In the genomic region with DNA sequence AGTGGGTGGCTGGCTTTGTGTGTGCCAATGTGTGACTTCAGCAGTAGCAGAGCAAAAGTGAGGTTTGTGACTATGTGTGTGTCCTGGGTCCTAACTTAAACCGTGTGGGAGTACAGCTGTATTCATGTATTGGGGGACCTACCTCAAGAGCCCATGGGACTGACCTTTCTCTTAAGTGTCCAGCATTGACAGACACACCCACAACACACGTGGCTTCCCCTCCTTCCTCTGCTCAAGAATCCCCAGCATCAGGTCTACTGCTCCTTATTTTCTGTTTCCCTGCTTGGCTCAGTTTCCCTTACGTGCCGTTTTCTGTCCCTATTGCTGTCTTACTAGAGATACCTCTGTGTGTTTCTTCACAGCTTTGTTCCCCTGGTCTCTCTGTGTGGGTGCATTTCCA, we compare ENCODE assay signal across 9 cellular contexts. TPM values are rescaled to one million over a fixed set of nuclear protein-coding genes. Genes with fewer than 3 reads are reported as not detected.
DNase-seq lines count a peak whose midpoint lies in the region; ATAC-seq and TF ChIP-seq lines count a peak whose summit lies in the region.
"Had no signal": no experiment of that assay in that cellular context is flagged by ENCODE, and none has a peak within 500 bp of the region (broad histone marks: within the 10 kb centered on the region; RNA-seq: fewer than 3 reads in every experiment).

No MANE protein-coding gene starts in this region.

- no peaks in the 10 kb centered on the region for H3K9me3 Mint-ChIP-seq in neural progenitor cell

- ATAC-seq in GM18498 (IDR thresholded peaks at IDR 0.05; ENCODE audit: unreplicated experiment) = no peak

- H3K27me3 Mint-ChIP-seq in neural progenitor cell (ENCODE audit: insufficient read depth, low read depth) = peaks cover 9% of the 10 kb centered on the region

- H3K9me3 ChIP-seq in AG04450 (ENCODE audit: control insufficient read depth, insufficient read depth, low read length) (no peaks in the 10 kb centered on the region), NT2/D1 (ENCODE audit: insufficient read depth, low read length) (no peaks in the 10 kb centered on the region), neural progenitor cell (ENCODE audit: low read depth) (no peaks in the 10 kb centered on the region)

- H3K27me3 ChIP-seq in AG04450 (ENCODE audit: control insufficient read depth, insufficient read depth, low read length) (no peaks in the 10 kb centered on the region), NT2/D1 (ENCODE audit: insufficient read depth, insufficient read length) (no peaks in the 10 kb centered on the region), neural progenitor cell (no peaks in the 10 kb centered on the region)

- no peak for DNase-seq in AG04450 (ENCODE audit: low read depth, low spot score)
- DNase-seq in NT2/D1 (ENCODE audit: low read depth, low spot score) = no peak
- peak; percentile 42 for DNase-seq in ecto neural progenitor cell (ENCODE audit: low spot score)
- DNase-seq in neural progenitor cell (ENCODE audit: low spot score) = no peak
- no peak for DNase-seq in hippocampal formation (lab: John Stamatoyannopoulos, UW)
- DNase-seq in activated CD4-positive, CD25-positive, alpha-beta regulatory T cell (lab: John Stamatoyannopoulos, UW) = no peak
- DNase-seq in Kasumi-1 (lab: John Stamatoyannopoulos, UW) = no peak

- peaks cover 1% of the 10 kb centered on the region for H4K20me1 ChIP-seq in neural progenitor cell (ENCODE audit: low read depth)

- peak overlapping the region; percentile 27 for H3K27ac Mint-ChIP-seq in neural progenitor cell

- H3K36me3 ChIP-seq in NT2/D1 (ENCODE audit: insufficient read depth, insufficient read length, low read length) (peaks cover 35% of the 10 kb centered on the region), neural progenitor cell (no peaks in the 10 kb centered on the region)

- no peak overlapping the region for H2AFZ ChIP-seq in neural progenitor cell (replicated peaks)

- H3K79me2 ChIP-seq in neural progenitor cell (ENCODE audit: low read depth) = peaks cover 10% of the 10 kb centered on the region

- POLR2A ChIA-PET in AG04450 (lab: Yijun Ruan, JAX) = interaction anchor here (2.0 kb wide), 1 partner anchor 12 kb away, joined by 6 read pairs; no protein-coding TSS in a partner anchor

- H3K36me3 Mint-ChIP-seq in neural progenitor cell = peaks cover 13% of the 10 kb centered on the region

- H3K4me1 Mint-ChIP-seq in neural progenitor cell = peaks cover 57% of the 10 kb centered on the region

- peak overlapping the region; percentile 64 for H3K4me3 ChIP-seq in AG04450 (ENCODE audit: low read depth, low read length)
- peak overlapping the region; percentile 12 for H3K4me3 ChIP-seq in NT2/D1 (ENCODE audit: insufficient read length, low read depth)
- H3K4me3 ChIP-seq in neural progenitor cell = no peak overlapping the region

- H3K4me1 ChIP-seq in NT2/D1 (ENCODE audit: insufficient read depth, insufficient read length) (peaks cover 30% of the 10 kb centered on the region), neural progenitor cell (peaks cover 29% of the 10 kb centered on the region)

- CTCF ChIA-PET in AG04450 (lab: Charles Lee) = interaction anchor here (2.5 kb wide), 1 partner anchor 18 kb away, joined by 5 read pairs; no protein-coding TSS in a partner anchor

- H3F3A ChIP-seq in neural progenitor cell (ENCODE audit: low read depth) = peaks cover 19% of the 10 kb centered on the region

- peak overlapping the region; percentile 81 for H3K4me2 ChIP-seq in neural progenitor cell

- TF ChIP-seq CTCF in AG04450 (IDR thresholded peaks at IDR 0.05; ENCODE audit: low read depth, low read length) (no peak), neural progenitor cell (IDR thresholded peaks at IDR 0.05) (no peak)

- H3K27ac ChIP-seq in AG04450 (ENCODE audit: low read depth, low read length) (no peak overlapping the region), neural progenitor cell (no peak overlapping the region)

- H3K9ac ChIP-seq in NT2/D1 (ENCODE audit: insufficient read length, low read depth) = peak overlapping the region; percentile 77
- H3K9ac ChIP-seq in neural progenitor cell = no peak overlapping the region

- H3K4me3 Mint-ChIP-seq in neural progenitor cell = peak overlapping the region; percentile 85

RNA-seq across cellular contexts. Expression of a gene that starts 0.6 kb away (rescaled TPM):
- 14.6 and 19.0 TPM in 2 replicates for polyA plus RNA-seq in AG04450 (2011; rRNA removed)
- polyA minus RNA-seq in AG04450 (2011; rRNA and poly(A)+ RNA removed) = 13.8 and 15.7 TPM in 2 replicates
- 11.4 and 12.7 TPM in 2 replicates for total RNA-seq in neural progenitor cell (ENCODE audit: low replicate concordance)

RNA-seq across cellular contexts. Expression of a gene that starts 6.1 kb away (rescaled TPM):
- 24.8 and 28.4 TPM in 2 replicates for polyA plus RNA-seq in AG04450 (2011; rRNA removed)
- polyA minus RNA-seq in AG04450 (2011; rRNA and poly(A)+ RNA removed) = 16.5 and 21.4 TPM in 2 replicates
- total RNA-seq in neural progenitor cell (ENCODE audit: low replicate concordance) = 32.1 and 43.7 TPM in 2 replicates

RNA-seq across cellular contexts. Expression of a gene that starts 9.8 kb away (rescaled TPM):
- not detected in 2 replicates for polyA plus RNA-seq in AG04450 (2011; rRNA removed)
- polyA minus RNA-seq in AG04450 (2011; rRNA and poly(A)+ RNA removed) = not detected in 2 replicates
- 0.37 and 0.67 TPM in 2 replicates for total RNA-seq in neural progenitor cell (ENCODE audit: low replicate concordance)
- total RNA-seq: Daoy had no signal

RNA-seq across cellular contexts. Expression of a gene that starts 15.0 kb away (rescaled TPM):
- 38.9 and 56.9 TPM in 2 replicates for polyA plus RNA-seq in AG04450 (2011; rRNA removed)
- polyA minus RNA-seq in AG04450 (2011; rRNA and poly(A)+ RNA removed) = 22.9 and 26.7 TPM in 2 replicates
- total RNA-seq in neural progenitor cell (ENCODE audit: low replicate concordance) = 37.8 and 108 TPM in 2 replicates

RNA-seq across cellular contexts. Expression of a gene that starts 23.7 kb away (rescaled TPM):
- polyA plus RNA-seq in AG04450 (2011; rRNA removed) = not detected in 2 replicates
- polyA minus RNA-seq in AG04450 (2011; rRNA and poly(A)+ RNA removed) = not detected in 2 replicates
- total RNA-seq in neural progenitor cell (ENCODE audit: low replicate concordance) = 4.7 and 5.3 TPM in 2 replicates
- total RNA-seq: Daoy had no signal
